Comparison of ENCODE assay signal across 9 cellular contexts in the genomic region with DNA sequence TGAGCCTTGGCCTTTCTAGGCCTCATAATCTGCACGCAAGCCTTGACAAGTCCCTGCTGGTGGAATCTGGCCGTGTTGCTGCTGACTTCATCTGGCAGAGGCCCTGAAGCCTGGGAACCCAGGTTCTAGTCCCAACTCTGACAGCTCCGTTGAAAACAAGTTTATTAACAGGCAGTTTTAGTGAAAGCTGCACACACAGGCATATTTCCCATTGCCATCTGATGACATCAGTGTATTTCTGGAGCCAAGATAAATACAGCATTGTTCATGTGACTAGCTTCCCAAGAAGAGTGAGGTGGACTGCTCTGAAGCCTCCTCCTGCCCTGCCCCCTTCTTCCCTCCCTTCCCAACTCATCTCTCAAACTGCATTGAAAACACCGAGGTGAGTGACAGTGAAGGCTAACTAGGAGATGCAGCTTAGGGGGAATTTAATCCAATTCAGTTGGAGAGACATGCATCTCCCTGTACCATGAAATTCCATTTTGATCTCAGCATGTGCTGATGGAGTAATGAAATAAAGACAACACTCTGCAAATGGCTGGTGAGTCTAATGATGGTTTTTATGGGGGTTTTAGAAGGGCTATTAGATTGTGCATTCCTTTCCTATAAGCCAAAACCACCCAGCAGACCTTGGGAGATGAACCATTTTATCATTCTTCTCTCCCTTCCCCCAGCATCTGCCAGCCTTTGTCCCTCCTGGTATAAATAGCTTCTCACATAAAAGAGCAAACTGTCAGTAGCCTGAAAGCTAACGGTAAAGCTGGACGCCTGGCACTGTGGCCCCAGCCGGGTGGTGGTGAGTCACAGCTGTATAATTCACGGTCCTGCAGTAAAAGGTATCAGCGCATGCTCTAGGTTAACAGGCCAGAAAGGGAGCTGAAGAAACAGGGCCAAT. TPM values are rescaled to one million over a fixed set of nuclear protein-coding genes. Genes with fewer than 3 reads are reported as not detected.
DNase-seq lines count a peak whose midpoint lies in the region; ATAC-seq and TF ChIP-seq lines count a peak whose summit lies in the region.
"Had no signal": no experiment of that assay in that cellular context is flagged by ENCODE, and none has a peak within 500 bp of the region (broad histone marks: within the 10 kb centered on the region; RNA-seq: fewer than 3 reads in every experiment).

No MANE protein-coding gene starts in this region.

- H3K4me1 Mint-ChIP-seq in nephron = peaks cover 60% of the 10 kb centered on the region
- H3K4me1 Mint-ChIP-seq: activated naive CD8-positive, alpha-beta T cell treated with anti-CD3 and anti-CD28 coated beads, Interleukin-2, amount 10 ng/mL, durations not matched to agents 7 days and 5 days had no signal

- 24 to 35% methylated on average over 9 of the region's 9 CpGs for WGBS in esophagus, 2 donors

- H3K27ac ChIP-seq in esophagus (ENCODE audit: low read depth in 2 of 2, low read length in 1 of 2) = peak overlapping the region; percentile 52 to 79

- ATAC-seq in GM21825 (IDR thresholded peaks at IDR 0.05; ENCODE audit: unreplicated experiment) = no peak

- POLR2A ChIA-PET in BJ (lab: Charles Lee) = interaction anchor here (0.5 to 1.0 kb wide), 2 partner anchors 18 to 19 kb away, joined by 3 to 4 read pairs; no protein-coding TSS in a partner anchor

- H3K27ac Mint-ChIP-seq in nephron = peak overlapping the region; percentile 93 to 95 (median 94)
- H3K27ac Mint-ChIP-seq: activated naive CD8-positive, alpha-beta T cell treated with anti-CD3 and anti-CD28 coated beads, Interleukin-2, amount 10 ng/mL, durations not matched to agents 7 days and 5 days had no signal

- H3K4me3 ChIP-seq in BJ (ENCODE audit: low read depth, low read length) (no peak overlapping the region), esophagus (ENCODE audit: low read depth in 1 of 2, low read length in 2 of 2) (no peak overlapping the region)

- DNase-seq in BJ (ENCODE audit: low read depth) (peak; percentile 98), NCI-H460 (ENCODE audit: extremely low read depth, low read depth) (peak; percentile 38), NCI-H1417 treated with DMSO at 0.1 percent for 48 hours (lab: John Stamatoyannopoulos, UW) (no peak)
- DNase-seq in NK-92 treated with Interleukin-12 subunit alpha and Interleukin-12 subunit beta, amount 100 ng/mL, for 24 hours (lab: John Stamatoyannopoulos, UW) = no peak
- no peak for DNase-seq in activated CD4-positive, alpha-beta T cell treated with anti-CD3 and anti-CD28 coated beads, Interleukin-2, amount 50 U/mL, for 4 hours
- DNase-seq: activated naive CD8-positive, alpha-beta T cell treated with anti-CD3 and anti-CD28 coated beads, Interleukin-2, amount 10 ng/mL, durations not matched to agents 7 days and 5 days had no signal

- H3K9me3 Mint-ChIP-seq in nephron = no peaks in the 10 kb centered on the region
- H3K9me3 Mint-ChIP-seq: activated naive CD8-positive, alpha-beta T cell treated with anti-CD3 and anti-CD28 coated beads, Interleukin-2, amount 10 ng/mL, durations not matched to agents 7 days and 5 days had no signal

- H3K36me3 ChIP-seq in BJ (ENCODE audit: control insufficient read depth, insufficient read depth, low read length) = no peaks in the 10 kb centered on the region
- H3K36me3 ChIP-seq in esophagus (ENCODE audit: control insufficient read depth in 2 of 2, insufficient read depth in 2 of 2, low read length in 1 of 2) = no peaks in the 10 kb centered on the region

- peaks cover 3 to 4% of the 10 kb centered on the region in 2 donors for H3K4me1 ChIP-seq in esophagus (ENCODE audit: control insufficient read depth in 2 of 2, insufficient read depth in 2 of 2, low read length in 1 of 2)

- TF ChIP-seq CTCF in BJ (IDR thresholded peaks at IDR 0.05; ENCODE audit: insufficient read depth, low read depth, low read length) (peak; percentile 24; the same call in 1 of the 2 replicates), nephron (IDR thresholded peaks at IDR 0.05; ENCODE audit: unreplicated experiment in 3 of 3) (no peak)

- H3K27me3 ChIP-seq in BJ (ENCODE audit: control insufficient read depth, insufficient read depth, low read length) = no peaks in the 10 kb centered on the region
- H3K27me3 ChIP-seq in esophagus (ENCODE audit: control insufficient read depth in 1 of 2, insufficient read depth in 2 of 2, low read length in 2 of 2) = no peaks in the 10 kb centered on the region

- H3K27me3 Mint-ChIP-seq in nephron (ENCODE audit: low read depth) = no peaks in the 10 kb centered on the region

- H3K36me3 Mint-ChIP-seq in nephron (ENCODE audit: low read depth) = peaks cover 5% of the 10 kb centered on the region
- H3K36me3 Mint-ChIP-seq: activated naive CD8-positive, alpha-beta T cell treated with anti-CD3 and anti-CD28 coated beads, Interleukin-2, amount 10 ng/mL, durations not matched to agents 7 days and 5 days had no signal

- CTCF ChIA-PET in BJ (lab: Yijun Ruan, JAX) = interaction anchor here (0.8 to 1.8 kb wide), 8 partner anchors 12 to 297 kb away, joined by 3 to 10 read pairs (median 3); no protein-coding TSS in a partner anchor

- no peaks in the 10 kb centered on the region for H3K9me3 ChIP-seq in esophagus (ENCODE audit: control insufficient read depth in 2 of 2, insufficient read depth in 1 of 2, low read depth in 1 of 2, low read length in 1 of 2)

- peak overlapping the region in 1 of 3 experiments; percentile 29 for H3K4me3 Mint-ChIP-seq in nephron
- H3K4me3 Mint-ChIP-seq: activated naive CD8-positive, alpha-beta T cell treated with anti-CD3 and anti-CD28 coated beads, Interleukin-2, amount 10 ng/mL, durations not matched to agents 7 days and 5 days had no signal

RNA-seq across cellular contexts. Expression of gene PRICKLE2, which starts 38.0 kb away (rescaled TPM):
- polyA plus RNA-seq in BJ (2011; rRNA removed) = 3.5 and 3.9 TPM in 2 replicates
- 17.4 and 18.2 TPM in 2 replicates for polyA minus RNA-seq in BJ (2011; rRNA and poly(A)+ RNA removed)
- total RNA-seq in NCI-H460 (2014; rRNA removed; shearing (Covaris generic)) = not detected in 2 replicates
- not detected in 2 replicates for polyA plus RNA-seq in NCI-H460 (2014; cell fraction: nucleus; rRNA removed)
- 1 to 10 TPM; 1.3 to 2.7 TPM for polyA plus RNA-seq in esophagus
- total RNA-seq: activated naive CD8-positive, alpha-beta T cell treated with anti-CD3 and anti-CD28 coated beads, Interleukin-2, amount 10 ng/mL, durations not matched to agents 7 days and 5 days had no signal

Comparison
In these comparisons a context has a peak if more than half of its experiments do, and no peak if none do; other contexts are left out.
1. DNase-seq: peak in BJ (single experiment) and NCI-H460 (single experiment); none in NCI-H1417 treated with DMSO at 0.1 percent for 48 hours (single experiment), NK-92 treated with Interleukin-12 subunit alpha and Interleukin-12 subunit beta, amount 100 ng/mL, for 24 hours (single experiment) and activated CD4-positive, alpha-beta T cell treated with anti-CD3 and anti-CD28 coated beads, Interleukin-2, amount 50 U/mL, for 4 hours (0 of 2).